ENCODE assay signal across 38 cellular contexts in the genomic region with DNA sequence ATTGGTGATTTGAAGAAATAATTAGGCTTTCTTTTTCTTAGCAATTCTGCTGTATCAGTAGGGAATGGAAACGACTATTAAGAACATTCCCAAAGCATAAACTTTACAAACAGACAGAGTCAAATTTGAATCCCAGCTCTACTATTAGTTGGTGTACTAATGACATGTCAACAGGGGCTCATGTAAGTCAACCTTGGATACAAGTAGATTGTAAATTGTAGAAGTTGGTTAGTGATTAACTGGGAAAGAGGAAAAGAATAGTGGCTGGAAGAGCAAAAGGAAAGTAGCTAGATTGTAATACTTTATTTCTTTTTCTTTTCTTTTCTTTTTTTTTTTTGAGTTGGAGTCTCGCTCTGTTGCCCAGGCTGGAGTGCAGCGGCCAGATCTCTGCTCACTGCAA. TPM values are rescaled to one million over a fixed set of nuclear protein-coding genes. Genes with fewer than 3 reads are reported as not detected.
"Had no signal": no experiment of that assay in that cellular context is flagged by ENCODE, and none has a peak within 500 bp of the region (broad histone marks: within the 10 kb centered on the region; RNA-seq: fewer than 3 reads in every experiment).

No MANE protein-coding gene starts in this region.

- H3K9me3 ChIP-seq: MG63 had no signal

- DNase-seq: Karpas-422, Kasumi-1, MG63, MM.1S, MV-4-11, NCI-H1048, NCI-H1092, NCI-H1092 treated with DMSO at 0.1 percent for 48 hours, NCI-H1105, NCI-H1105 treated with DMSO at 0.1 percent for 48 hours, NCI-H1417, NCI-H1417 treated with DMSO at 0.1 percent for 48 hours, NCI-H1436, NCI-H1436 treated with DMSO at 0.1 percent for 48 hours, NCI-H146, NCI-H1694, NCI-H1694 treated with DMSO at 0.1 percent for 48 hours, NCI-H187, NCI-H187 treated with DMSO at 0.1 percent for 48 hours, NCI-H1930, NCI-H2029, NCI-H2029 treated with DMSO at 0.1 percent for 48 hours, NCI-H2081, NCI-H2081 treated with DMSO at 0.1 percent for 48 hours, NCI-H2107, NCI-H2171, NCI-H2171 treated with DMSO at 0.1 percent for 48 hours, NCI-H2227 treated with DMSO at 0.1 percent for 48 hours, NCI-H226, NCI-H345, NCI-H446, NCI-H446 treated with DMSO at 0.1 percent for 48 hours, NCI-H510A had no signal

- H3K9ac ChIP-seq: KMS-11 had no signal

- H3K36me3 ChIP-seq: MG63 had no signal

- H3K4me2 ChIP-seq: KMS-11 had no signal

- H3K4me3 ChIP-seq: MG63 had no signal

- H3K27ac ChIP-seq: KMS-11 had no signal

- H3K27me3 ChIP-seq: MG63 had no signal

RNA-seq across cellular contexts. Expression of a gene that starts 38.6 kb away (rescaled TPM):
- total RNA-seq: M059J, MCF 10A, NCI-H460 had no signal

RNA-seq across cellular contexts. Expression of a gene that starts 59.7 kb away (rescaled TPM):
- total RNA-seq: LHCN-M2, M059J, MCF 10A, NCI-H460 had no signal
